In genomic region chr9:5879419-5880181, GRCh38 we compare ENCODE assay signal across 1 cellular context.
TF ChIP-seq lines count a peak whose summit lies in the region.

No MANE protein-coding gene starts in this region.

TF ChIP-seq in HepG2, 621 proteins besides CTCF, POLR2A, EP300 and RAD21 (continued from another document):
- TF ChIP-seq STAT6 (CRISPR knock-in tag; IDR thresholded peaks at IDR 0.05; ENCODE audit: borderline replicate concordance) (no peak), MLLT10 (CRISPR knock-in tag; IDR thresholded peaks at IDR 0.05) (no peak), ZNF451 (CRISPR knock-in tag; IDR thresholded peaks at IDR 0.05) (no peak), AKAP8 (CRISPR knock-in tag; IDR thresholded peaks at IDR 0.05) (no peak), SIX4 (CRISPR knock-in tag; IDR thresholded peaks at IDR 0.05) (no peak), HDAC2 (CRISPR knock-in tag; IDR thresholded peaks at IDR 0.05) (no peak), HOMEZ (CRISPR knock-in tag; IDR thresholded peaks at IDR 0.05; ENCODE audit: low read depth) (no peak), ZBTB7A (CRISPR knock-in tag; IDR thresholded peaks at IDR 0.05) (no peak), NCOA5 (CRISPR knock-in tag; IDR thresholded peaks at IDR 0.05) (no peak), RELA (CRISPR knock-in tag; IDR thresholded peaks at IDR 0.05) (no peak), BHLHE40 (IDR thresholded peaks at IDR 0.05; ENCODE audit: low read length) (no peak), NR2F2 (IDR thresholded peaks at IDR 0.05; ENCODE audit: borderline replicate concordance, low read depth) (no peak), ZNF12 (CRISPR knock-in tag; IDR thresholded peaks at IDR 0.05) (no peak)
